ENCODE assay signal across 1 cellular context in the genomic region with DNA sequence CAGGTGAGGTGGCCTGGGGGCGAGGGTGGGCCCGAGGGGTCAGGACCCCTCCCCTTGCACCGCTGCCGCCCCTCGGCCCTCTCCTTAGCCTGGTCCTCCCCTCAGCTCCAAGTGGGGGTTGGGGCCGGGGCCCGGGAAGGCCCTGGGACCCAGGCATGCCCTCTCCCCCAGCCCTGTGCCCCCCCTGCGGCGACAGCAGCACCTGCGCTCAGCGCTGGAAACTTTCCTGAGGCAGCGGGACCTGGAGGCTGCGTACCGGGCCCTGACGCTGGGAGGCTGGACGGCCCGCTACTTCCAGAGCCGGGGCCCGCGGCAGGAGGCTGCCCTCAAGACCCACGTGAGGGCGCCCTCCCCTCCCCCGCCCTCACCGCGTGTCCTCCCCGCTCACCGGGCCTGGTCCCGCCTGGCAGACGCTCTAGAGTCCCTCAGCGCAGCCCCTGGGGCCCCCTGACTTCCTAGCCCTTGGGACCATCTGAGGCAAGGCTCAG.
TF ChIP-seq lines count a peak whose summit lies in the region.

No MANE protein-coding gene starts in this region.

TF ChIP-seq in A549, 52 proteins besides CTCF, POLR2A, EP300 and RAD21:
- TF ChIP-seq, protein P1, sequence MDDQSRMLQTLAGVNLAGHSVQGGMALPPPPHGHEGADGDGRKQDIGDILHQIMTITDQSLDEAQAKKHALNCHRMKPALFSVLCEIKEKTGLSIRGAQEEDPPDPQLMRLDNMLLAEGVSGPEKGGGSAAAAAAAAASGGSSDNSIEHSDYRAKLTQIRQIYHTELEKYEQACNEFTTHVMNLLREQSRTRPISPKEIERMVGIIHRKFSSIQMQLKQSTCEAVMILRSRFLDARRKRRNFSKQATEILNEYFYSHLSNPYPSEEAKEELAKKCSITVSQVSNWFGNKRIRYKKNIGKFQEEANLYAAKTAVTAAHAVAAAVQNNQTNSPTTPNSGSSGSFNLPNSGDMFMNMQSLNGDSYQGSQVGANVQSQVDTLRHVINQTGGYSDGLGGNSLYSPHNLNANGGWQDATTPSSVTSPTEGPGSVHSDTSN (IDR thresholded peaks at IDR 0.05), result no peak
- TF ChIP-seq REST (IDR thresholded peaks at IDR 0.05) (no peak), GATA3 (IDR thresholded peaks at IDR 0.05; ENCODE audit: borderline replicate concordance) (no peak), FOXS1 (CRISPR knock-in tag; IDR thresholded peaks at IDR 0.05) (no peak), MAX (IDR thresholded peaks at IDR 0.05) (no peak), FOSL2 (IDR thresholded peaks at IDR 0.05) (no peak), FOSL2 (CRISPR knock-in tag; IDR thresholded peaks at IDR 0.05) (no peak), ZNF302 (CRISPR knock-in tag; IDR thresholded peaks at IDR 0.05) (no peak), ZC3H11A (IDR thresholded peaks at IDR 0.05) (no peak), RARB (CRISPR knock-in tag; IDR thresholded peaks at IDR 0.05) (no peak), CHD4 (IDR thresholded peaks at IDR 0.05; ENCODE audit: borderline replicate concordance) (no peak), HOXB13 (CRISPR knock-in tag; IDR thresholded peaks at IDR 0.05; ENCODE audit: low read depth) (no peak), EHF (CRISPR knock-in tag; IDR thresholded peaks at IDR 0.05) (no peak), RFX5 (IDR thresholded peaks at IDR 0.05) (no peak), ELK1 (IDR thresholded peaks at IDR 0.05; ENCODE audit: low read depth, low read length) (no peak), NR3C1 (IDR thresholded peaks at IDR 0.05) (no peak), HES2 (IDR thresholded peaks at IDR 0.05) (no peak), TP53 (CRISPR knock-in tag; IDR thresholded peaks at IDR 0.05) (no peak), KDM5A (IDR thresholded peaks at IDR 0.05) (no peak)
